ENCODE assay signal across 8 cellular contexts in the genomic region with DNA sequence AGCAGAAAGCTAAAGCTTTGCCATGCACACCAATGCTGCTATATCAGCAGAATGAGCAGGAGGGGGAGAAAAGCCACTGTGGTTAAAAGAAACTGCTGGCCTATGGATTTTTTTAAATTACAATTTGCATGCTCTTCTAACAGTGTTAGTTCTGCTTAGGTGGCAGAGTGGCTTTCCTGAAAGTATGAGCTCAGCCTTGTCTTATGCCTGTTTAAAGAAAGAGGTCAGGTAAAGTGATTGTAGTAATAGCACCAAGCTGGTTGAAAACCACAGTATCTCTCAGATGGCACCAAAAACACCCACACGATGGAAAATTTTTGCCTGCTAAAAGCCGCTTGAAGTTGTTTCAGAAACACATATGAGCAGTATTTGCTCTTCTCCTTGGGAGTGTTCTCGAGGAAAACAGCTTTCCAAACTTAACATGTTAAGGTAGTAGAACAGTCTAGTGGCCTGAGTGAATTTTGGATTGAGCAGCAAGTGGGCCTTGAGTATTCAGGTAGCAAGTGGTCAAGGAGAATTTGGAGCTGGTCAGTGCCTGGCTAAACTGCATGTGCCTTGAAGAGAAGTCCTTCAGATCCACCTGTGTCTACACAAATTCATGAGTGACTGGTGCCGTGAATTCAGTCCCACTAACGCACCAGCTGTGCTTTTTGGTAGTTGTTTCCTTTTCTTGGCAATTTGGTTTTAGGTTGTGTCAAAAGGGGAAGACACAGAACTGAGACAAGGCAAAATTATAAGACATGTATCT. TPM values are rescaled to one million over a fixed set of nuclear protein-coding genes. Genes with fewer than 3 reads are reported as not detected.
DNase-seq lines count a peak whose midpoint lies in the region; ATAC-seq and TF ChIP-seq lines count a peak whose summit lies in the region.

No MANE protein-coding gene starts in this region.

- no peaks in the 10 kb centered on the region for H3K9me3 ChIP-seq in right lobe of liver
- no peaks in the 10 kb centered on the region for H3K9me3 ChIP-seq in mammary epithelial cell (replicated peaks; ENCODE audit: insufficient read depth, low read length)

- H3K36me3 Mint-ChIP-seq in T-cell: no peaks in the 10 kb centered on the region
- no peaks in the 10 kb centered on the region for H3K36me3 Mint-ChIP-seq in endothelial cell (ENCODE audit: low read depth, unreplicated experiment)
- no peaks in the 10 kb centered on the region for H3K36me3 Mint-ChIP-seq in chondrocyte (ENCODE audit: low read depth)

- H3K27me3 Mint-ChIP-seq in T-cell (no peaks in the 10 kb centered on the region), endothelial cell (ENCODE audit: unreplicated experiment) (no peaks in the 10 kb centered on the region), chondrocyte (ENCODE audit: low read depth) (no peaks in the 10 kb centered on the region)

- H3K36me3 ChIP-seq in right lobe of liver (no peaks in the 10 kb centered on the region), mammary epithelial cell (ENCODE audit: insufficient read depth, low read length) (no peaks in the 10 kb centered on the region)

- DNase-seq in T-cell: peak in 9 of 34 experiments; percentile 3 to 33 (median 14)
- DNase-seq in right lobe of liver: no peak
- no peak for DNase-seq in NCI-H1930 (lab: John Stamatoyannopoulos, UW)
- DNase-seq in mammary epithelial cell: no peak
- DNase-seq in endothelial cell (ENCODE audit: low spot score): no peak
- no peak for DNase-seq in chondrocyte (ENCODE audit: low spot score)

- no peaks in the 10 kb centered on the region for H4K20me1 ChIP-seq in mammary epithelial cell (ENCODE audit: insufficient read depth, low read length)

- in situ Hi-C loops in mammary epithelial cell (cut with MboI; ENCODE audit: low sequenced_read_pairs in 2 of 2): loop anchor here in 1 of 2 donors (25.0 kb wide), 1 partner anchor 454 kb away; no protein-coding TSS in a partner anchor

- TF ChIP-seq CTCF in right lobe of liver (IDR thresholded peaks at IDR 0.05) (no peak), mammary epithelial cell (conservative IDR thresholded peaks at IDR 0.05 in 1 of 2, IDR thresholded peaks at IDR 0.05 in 1 of 2; ENCODE audit: extremely low read depth in 1 of 2, insufficient read depth in 1 of 2, low read depth in 1 of 2, low read length in 2 of 2) (no peak), endothelial cell (IDR thresholded peaks at IDR 0.05; ENCODE audit: unreplicated experiment) (no peak), chondrocyte (IDR thresholded peaks at IDR 0.05) (no peak)

- no peak overlapping the region for H3K9ac ChIP-seq in mammary epithelial cell (ENCODE audit: insufficient read depth, low read length)

- H3K4me3 ChIP-seq in right lobe of liver (no peak overlapping the region), mammary epithelial cell (replicated peaks in 1 of 3; ENCODE audit: insufficient read depth in 1 of 3, low read depth in 2 of 3, low read length in 3 of 3) (no peak overlapping the region)

- H3K4me3 Mint-ChIP-seq in T-cell (peak overlapping the region; percentile 34 to 64 (median 64)), endothelial cell (ENCODE audit: unreplicated experiment) (no peak overlapping the region), chondrocyte (ENCODE audit: unreplicated experiment) (no peak overlapping the region)

- H3K9me3 Mint-ChIP-seq in T-cell (peaks cover 0 to 3% (median 0%) of the 10 kb centered on the region in 3 donors), endothelial cell (ENCODE audit: unreplicated experiment) (no peaks in the 10 kb centered on the region), chondrocyte (ENCODE audit: low read depth) (no peaks in the 10 kb centered on the region)

- TF ChIP-seq POLR2A in right lobe of liver (IDR thresholded peaks at IDR 0.05): no peak

- POLR2A ChIA-PET in T-cell (lab: Charles Lee): interaction anchor here (0.5 to 1.3 kb wide), 14 partner anchors 19 to 123 kb away, joined by 3 to 6 read pairs (median 3); no protein-coding TSS in a partner anchor

- ATAC-seq in GM18868 (IDR thresholded peaks at IDR 0.05; ENCODE audit: unreplicated experiment) (peak; percentile 94), HG02763 (IDR thresholded peaks at IDR 0.05; ENCODE audit: unreplicated experiment) (peak; percentile 91), T-cell (replicated peaks in 1 of 4) (peak; percentile 74 to 86 (median 74)), right lobe of liver (peak in 3 of 4 donors; percentile 41 to 74 (median 56))

- intact Hi-C loops in right lobe of liver (cut with DNase I): no loop called here
- intact Hi-C loops in mammary epithelial cell (cut with micrococcal nuclease): no loop called here

- BruUV-seq in mammary epithelial cell (replicated peaks; lab: Mats Ljungman, UMichigan): no TSS peak

- no peak overlapping the region for H2AFZ ChIP-seq in mammary epithelial cell (ENCODE audit: low read depth, low read length)

- no peak overlapping the region for H3K27ac ChIP-seq in right lobe of liver
- no peak overlapping the region for H3K27ac ChIP-seq in mammary epithelial cell (ENCODE audit: insufficient read depth, low read depth, low read length)

- H3K79me2 ChIP-seq in mammary epithelial cell (ENCODE audit: insufficient read depth, low read length): no peaks in the 10 kb centered on the region

- CTCF ChIA-PET in T-cell (lab: Charles Lee): interaction anchor here (0.6 to 2.0 kb wide), 17 partner anchors 9 to 434 kb away, joined by 3 to 13 read pairs (median 3); a partner anchor contains a TSS
- CTCF ChIA-PET in mammary epithelial cell (lab: Charles Lee; ENCODE audit: low non-redundant PET): no interaction called here

- H3K4me1 Mint-ChIP-seq in T-cell: peaks cover 25 to 53% (median 44%) of the 10 kb centered on the region in 3 donors
- no peaks in the 10 kb centered on the region for H3K4me1 Mint-ChIP-seq in endothelial cell (ENCODE audit: unreplicated experiment)
- no peaks in the 10 kb centered on the region for H3K4me1 Mint-ChIP-seq in chondrocyte (ENCODE audit: low read depth)

- H3K4me1 ChIP-seq in right lobe of liver (no peaks in the 10 kb centered on the region), mammary epithelial cell (ENCODE audit: insufficient read depth, low read length) (no peaks in the 10 kb centered on the region)

- 51% methylated on average over 5 of the region's 5 CpGs for WGBS in right lobe of liver (ENCODE audit: insufficient coverage, low coverage, low lambda C conversion rate, missing lambda C conversion rate)
- WGBS in mammary epithelial cell (ENCODE audit: low coverage, missing lambda C conversion rate): 90% methylated on average over 5 of the region's 5 CpGs

- H3K27ac Mint-ChIP-seq in T-cell (peak overlapping the region; percentile 94 to 98), endothelial cell (ENCODE audit: unreplicated experiment) (no peak overlapping the region), chondrocyte (ENCODE audit: unreplicated experiment) (no peak overlapping the region)

- no peaks in the 10 kb centered on the region for H3K27me3 ChIP-seq in right lobe of liver
- H3K27me3 ChIP-seq in mammary epithelial cell (ENCODE audit: insufficient read depth, low read length): no peaks in the 10 kb centered on the region

- no peak overlapping the region for H3K4me2 ChIP-seq in mammary epithelial cell (ENCODE audit: insufficient read depth, low read depth, low read length)

- dilution Hi-C loops in mammary epithelial cell (cut with HindIII; ENCODE audit: low sequenced_read_pairs): no loop called here

RNA-seq across cellular contexts. Expression of a gene that starts 19.6 kb away (rescaled TPM):
- total RNA-seq in T-cell: 100 to 1,000 TPM; 148 to 201 (median 156) TPM
- total RNA-seq in right lobe of liver: 100 to 1,000 TPM; 164 to 236 (median 183) TPM
- 100 to 1,000 TPM in 1 of 2 donors, 10 to 100 TPM in 1; 69.2 to 142 TPM for total RNA-seq in mammary epithelial cell
- polyA plus RNA-seq in mammary epithelial cell: 98.3 TPM
- 40.6 TPM for polyA minus RNA-seq in mammary epithelial cell
- total RNA-seq in endothelial cell (ENCODE audit: unreplicated experiment): 102 TPM
- 76.1 to 90.5 TPM (median 80.5 TPM) in 3 replicates for total RNA-seq in chondrocyte

RNA-seq across cellular contexts. Expression of a gene that starts 53.6 kb away (rescaled TPM):
- total RNA-seq in T-cell: 100 to 1,000 TPM; 183 to 211 (median 199) TPM
- 10 to 100 TPM; 12.3 to 38.7 (median 21.4) TPM for total RNA-seq in right lobe of liver
- 10 to 100 TPM; 19.8 to 26.0 TPM for total RNA-seq in mammary epithelial cell
- polyA plus RNA-seq in mammary epithelial cell: 2.6 TPM
- polyA minus RNA-seq in mammary epithelial cell: 14.3 TPM
- total RNA-seq in endothelial cell (ENCODE audit: unreplicated experiment): 32.9 TPM
- 33.2 to 39.1 TPM (median 34.0 TPM) in 3 replicates for total RNA-seq in chondrocyte

Comparison
In these comparisons a context has a peak if more than half of its experiments do, and no peak if none do; other contexts are left out.
1. H3K27ac Mint-ChIP-seq: peak in T-cell (2 of 2); none in endothelial cell (single experiment) and chondrocyte (single experiment).
2. H3K4me3 Mint-ChIP-seq: peak in T-cell (3 of 3); none in endothelial cell (single experiment) and chondrocyte (single experiment).
3. Peak in every context shown above with its lines, with median percentiles within 50 percentile points of each other: ATAC-seq.